In genomic region chrX:135295238-135295943, GRCh38 we compare ENCODE assay signal across 9 cellular contexts. TPM values are rescaled to one million over a fixed set of nuclear protein-coding genes. Genes with fewer than 3 reads are reported as not detected.
DNase-seq lines count a peak whose midpoint lies in the region; ATAC-seq and TF ChIP-seq lines count a peak whose summit lies in the region.
"Had no signal": no experiment of that assay in that cellular context is flagged by ENCODE, and none has a peak within 500 bp of the region (broad histone marks: within the 10 kb centered on the region; RNA-seq: fewer than 3 reads in every experiment).

No MANE protein-coding gene starts in this region.

- H3K4me3 Mint-ChIP-seq in endodermal cell: peak overlapping the region; percentile 62
- H3K4me3 Mint-ChIP-seq in naive thymus-derived CD4-positive, alpha-beta T cell: peak overlapping the region; percentile 85 to 95 (median 92)
- peak overlapping the region; percentile 86 for H3K4me3 Mint-ChIP-seq in stimulated activated memory B cell treated with anti-CD40 and anti-IgM and Interleukin-4, amounts not matched to agents 10 μg/mL and 1 μg/mL and 100 μg/mL, for 72 hours

- peaks cover 13% of the 10 kb centered on the region for H3K36me3 Mint-ChIP-seq in endodermal cell (ENCODE audit: low read depth)
- H3K36me3 Mint-ChIP-seq in naive thymus-derived CD4-positive, alpha-beta T cell: peaks cover 4 to 39% (median 8%) of the 10 kb centered on the region in 5 donors
- peaks cover 21% of the 10 kb centered on the region for H3K36me3 Mint-ChIP-seq in stimulated activated memory B cell treated with anti-CD40 and anti-IgM and Interleukin-4, amounts not matched to agents 10 μg/mL and 1 μg/mL and 100 μg/mL, for 72 hours

- peak overlapping the region; percentile 75 for H3K4me3 ChIP-seq in endodermal cell (ENCODE audit: low read length)
- peak overlapping the region; percentile 63 for H3K4me3 ChIP-seq in naive thymus-derived CD4-positive, alpha-beta T cell (ENCODE audit: low read length)

- peak; percentile 8 to 22 for DNase-seq in activated CD8-positive, alpha-beta memory T cell treated with anti-CD3 and anti-CD28 coated beads for 1 hour (ENCODE audit: extremely low read depth in 1 of 2, low read depth in 1 of 2)
- DNase-seq in endodermal cell (peak; percentile 85), NCI-H1048 (lab: John Stamatoyannopoulos, UW) (no peak), COR-L47 (lab: John Stamatoyannopoulos, UW) (no peak)
- DNase-seq in naive thymus-derived CD4-positive, alpha-beta T cell: peak; percentile 26 to 69 (median 58)

- peaks cover 54% of the 10 kb centered on the region for H3K9me3 Mint-ChIP-seq in endodermal cell
- peaks cover 0 to 15% (median 6%) of the 10 kb centered on the region in 11 donors for H3K9me3 Mint-ChIP-seq in naive thymus-derived CD4-positive, alpha-beta T cell
- H3K9me3 Mint-ChIP-seq in stimulated activated memory B cell treated with anti-CD40 and anti-IgM and Interleukin-4, amounts not matched to agents 10 μg/mL and 1 μg/mL and 100 μg/mL, for 72 hours: peaks cover 4% of the 10 kb centered on the region

- CTCF ChIA-PET in naive thymus-derived CD4-positive, alpha-beta T cell (lab: Charles Lee): interaction anchor here (0.8 kb wide), 1 partner anchor 8 kb away, joined by 3 read pairs; no protein-coding TSS in a partner anchor

- intact Hi-C loops in naive thymus-derived CD4-positive, alpha-beta T cell (cut with micrococcal nuclease): loop anchor here in 1 of 2 donors (1.0 to 10.0 kb wide), 2 partner anchors 182 to 1199 kb away; partner anchors contain the start of gene HTATSF1

- WGBS in endodermal cell (ENCODE audit: insufficient coverage in 1 of 2, insufficient read length in 1 of 2), 2 experiments: 26% methylated on average over 24 of the region's 26 CpGs; no CpG with 5 or more reads in 1 of the 2 experiments

- no peak overlapping the region for H3K9ac ChIP-seq in endodermal cell (ENCODE audit: extremely low read depth, low read length, poor library complexity, severe bottlenecking)

- no peaks in the 10 kb centered on the region for H3K4me1 ChIP-seq in endodermal cell (ENCODE audit: control insufficient read depth, insufficient read depth, low read length)
- H3K4me1 ChIP-seq in naive thymus-derived CD4-positive, alpha-beta T cell (ENCODE audit: control insufficient read depth in 2 of 2, insufficient read depth in 2 of 2, low read length in 2 of 2): peaks cover 5 to 9% of the 10 kb centered on the region in 2 donors

- H3K36me3 ChIP-seq in endodermal cell (ENCODE audit: control insufficient read depth, insufficient read depth, low read length): no peaks in the 10 kb centered on the region
- peaks cover 0 to 10% (median 0%) of the 10 kb centered on the region in 3 experiments for H3K36me3 ChIP-seq in naive thymus-derived CD4-positive, alpha-beta T cell (ENCODE audit: control insufficient read depth in 2 of 3, insufficient read depth in 3 of 3, low read length in 3 of 3)

- no peaks in the 10 kb centered on the region for H3K4me1 Mint-ChIP-seq in endodermal cell
- H3K4me1 Mint-ChIP-seq in naive thymus-derived CD4-positive, alpha-beta T cell: peaks cover 0 to 32% (median 23%) of the 10 kb centered on the region in 7 donors
- peaks cover 10% of the 10 kb centered on the region for H3K4me1 Mint-ChIP-seq in stimulated activated memory B cell treated with anti-CD40 and anti-IgM and Interleukin-4, amounts not matched to agents 10 μg/mL and 1 μg/mL and 100 μg/mL, for 72 hours

- H3K27ac Mint-ChIP-seq in endodermal cell: peak overlapping the region; percentile 23
- peak overlapping the region; percentile 76 to 94 (median 90) for H3K27ac Mint-ChIP-seq in naive thymus-derived CD4-positive, alpha-beta T cell
- H3K27ac Mint-ChIP-seq in stimulated activated memory B cell treated with anti-CD40 and anti-IgM and Interleukin-4, amounts not matched to agents 10 μg/mL and 1 μg/mL and 100 μg/mL, for 72 hours: peak overlapping the region; percentile 85

- peak; percentile 57 for TF ChIP-seq CTCF in endodermal cell (conservative IDR thresholded peaks at IDR 0.05)

- no peaks in the 10 kb centered on the region for H3K9me3 ChIP-seq in endodermal cell (ENCODE audit: control insufficient read depth, low read length)
- H3K9me3 ChIP-seq in naive thymus-derived CD4-positive, alpha-beta T cell (ENCODE audit: control insufficient read depth in 2 of 3, low read length in 3 of 3): peaks cover 0 to 4% (median 0%) of the 10 kb centered on the region in 3 experiments

- ATAC-seq in GM19035 (IDR thresholded peaks at IDR 0.05; ENCODE audit: unreplicated experiment) (peak; percentile 99), HG03280 (IDR thresholded peaks at IDR 0.05; ENCODE audit: unreplicated experiment) (peak; percentile 100)
- ATAC-seq in naive thymus-derived CD4-positive, alpha-beta T cell: peak; percentile 98
- peak; percentile 89 for ATAC-seq in stimulated activated memory B cell treated with anti-CD40 and anti-IgM and Interleukin-4, amounts not matched to agents 10 μg/mL and 1 μg/mL and 100 μg/mL, for 72 hours

- no peaks in the 10 kb centered on the region for H3K27me3 ChIP-seq in endodermal cell (ENCODE audit: control insufficient read depth, insufficient read depth, low read length, poor library complexity, severe bottlenecking)
- H3K27me3 ChIP-seq in naive thymus-derived CD4-positive, alpha-beta T cell (ENCODE audit: control insufficient read depth in 2 of 2, insufficient read depth in 2 of 2, low read length in 2 of 2): no peaks in the 10 kb centered on the region

- H3K27me3 Mint-ChIP-seq in endodermal cell (ENCODE audit: insufficient read depth): peaks cover 3% of the 10 kb centered on the region
- H3K27me3 Mint-ChIP-seq in naive thymus-derived CD4-positive, alpha-beta T cell: no peaks in the 10 kb centered on the region
- no peaks in the 10 kb centered on the region for H3K27me3 Mint-ChIP-seq in stimulated activated memory B cell treated with anti-CD40 and anti-IgM and Interleukin-4, amounts not matched to agents 10 μg/mL and 1 μg/mL and 100 μg/mL, for 72 hours

- no peak overlapping the region for H3K27ac ChIP-seq in endodermal cell (ENCODE audit: low read depth, low read length)
- peak overlapping the region; percentile 67 for H3K27ac ChIP-seq in naive thymus-derived CD4-positive, alpha-beta T cell (ENCODE audit: low read depth, low read length)

- POLR2A ChIA-PET in naive thymus-derived CD4-positive, alpha-beta T cell (lab: Charles Lee): no interaction called here

RNA-seq across cellular contexts. Expression of gene ETDC, which starts 13.9 kb away (rescaled TPM):
- total RNA-seq in endodermal cell: not detected
- polyA plus RNA-seq in endodermal cell (2013, experiment 1 of 2): not detected
- polyA plus RNA-seq in endodermal cell (2013, experiment 2 of 2): not detected
- not detected for total RNA-seq in naive thymus-derived CD4-positive, alpha-beta T cell
- polyA plus RNA-seq in naive thymus-derived CD4-positive, alpha-beta T cell: not detected
- total RNA-seq: dermis microvascular lymphatic vessel endothelial cell had no signal

RNA-seq across cellular contexts. Expression of gene ETDA, which starts 43.5 kb away (rescaled TPM):
- total RNA-seq in endodermal cell: not detected
- polyA plus RNA-seq in endodermal cell (2013, experiment 1 of 2): not detected
- polyA plus RNA-seq in endodermal cell (2013, experiment 2 of 2): not detected
- total RNA-seq in naive thymus-derived CD4-positive, alpha-beta T cell: not detected
- polyA plus RNA-seq in naive thymus-derived CD4-positive, alpha-beta T cell: not detected
- total RNA-seq: dermis microvascular lymphatic vessel endothelial cell had no signal

RNA-seq across cellular contexts. Expression of gene ZNF75D, which starts 48.5 kb away (rescaled TPM):
- 1 to 10 TPM; 3.6 to 6.0 TPM for total RNA-seq in endodermal cell
- polyA plus RNA-seq in endodermal cell (2013, experiment 1 of 2): 6.1 TPM
- polyA plus RNA-seq in endodermal cell (2013, experiment 2 of 2): 5.9 TPM
- total RNA-seq in naive thymus-derived CD4-positive, alpha-beta T cell: 10 to 100 TPM in 3 of 5 experiments, 1 to 10 TPM in 2; 9.7 to 19.7 (median 18.1) TPM
- polyA plus RNA-seq in naive thymus-derived CD4-positive, alpha-beta T cell: 10 to 100 TPM in 1 of 2 donors, 1 to 10 TPM in 1; 7.3 to 11.4 TPM

RNA-seq across cellular contexts. Expression of gene ZNF449, which starts 49.2 kb away (rescaled TPM):
- total RNA-seq in endodermal cell: 10 to 100 TPM in 1 of 2 donors, 1 to 10 TPM in 1; 8.5 to 12.8 TPM
- polyA plus RNA-seq in endodermal cell (2013, experiment 1 of 2): 13.2 TPM
- polyA plus RNA-seq in endodermal cell (2013, experiment 2 of 2): 10.7 TPM
- 1 to 10 TPM; 2.4 to 8.7 (median 4.7) TPM for total RNA-seq in naive thymus-derived CD4-positive, alpha-beta T cell
- 1 to 10 TPM; 1.1 to 2.2 TPM for polyA plus RNA-seq in naive thymus-derived CD4-positive, alpha-beta T cell

Comparison
In these comparisons a context has a peak if more than half of its experiments do, and no peak if none do; other contexts are left out.
1. DNase-seq: peak in activated CD8-positive, alpha-beta memory T cell treated with anti-CD3 and anti-CD28 coated beads for 1 hour (2 of 2), endodermal cell (single experiment) and naive thymus-derived CD4-positive, alpha-beta T cell (9 of 9); none in NCI-H1048 (single experiment) and COR-L47 (single experiment).
2. H3K27ac Mint-ChIP-seq: peak in every context shown above with its lines; median percentile 90 in naive thymus-derived CD4-positive, alpha-beta T cell; 85 in stimulated activated memory B cell treated with anti-CD40 and anti-IgM and Interleukin-4, amounts not matched to agents 10 μg/mL and 1 μg/mL and 100 μg/mL, for 72 hours; 23 in endodermal cell.
3. Peak in every context shown above with its lines, with median percentiles within 50 percentile points of each other: ATAC-seq and H3K4me3 Mint-ChIP-seq.